Comparison of ENCODE assay signal across 1 cellular context in the genomic region with DNA sequence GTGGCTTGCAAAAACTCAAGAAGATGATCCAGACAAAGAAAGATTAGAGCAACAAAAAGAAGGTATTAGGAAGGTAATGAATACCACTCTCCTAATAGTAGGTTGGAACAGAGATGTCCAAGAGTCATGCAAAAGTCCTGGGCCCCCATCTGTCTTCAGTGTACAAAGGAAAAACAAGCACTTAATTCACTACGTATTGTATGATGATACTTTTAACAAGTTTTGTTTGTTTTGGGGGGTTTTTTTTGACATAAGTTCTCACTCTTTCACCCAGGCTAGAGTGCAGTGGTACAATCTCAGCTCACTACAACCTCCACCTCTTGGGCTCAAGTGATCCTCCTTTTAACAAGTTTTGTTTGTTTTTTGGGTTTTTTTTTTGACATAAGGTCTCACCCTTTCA.
TF ChIP-seq lines count a peak whose summit lies in the region.

No MANE protein-coding gene starts in this region.

TF ChIP-seq in H1, 55 proteins besides CTCF, POLR2A, EP300 and RAD21:
- TF ChIP-seq NANOG (IDR thresholded peaks at IDR 0.05; ENCODE audit: insufficient read depth, low read depth, low read length, poor library complexity, severe bottlenecking) (no peak), E2F6 (IDR thresholded peaks at IDR 0.05) (no peak), CTBP2 (IDR thresholded peaks at IDR 0.05; ENCODE audit: borderline replicate concordance, insufficient read depth, insufficient read length, low read length) (no peak), POLR2AphosphoS5 (IDR thresholded peaks at IDR 0.05; ENCODE audit: low read depth, low read length) (no peak), CHD2 (IDR thresholded peaks at IDR 0.05; ENCODE audit: low read length) (no peak), SP4 (IDR thresholded peaks at IDR 0.05; ENCODE audit: low read length) (no peak), MAFK (IDR thresholded peaks at IDR 0.05; ENCODE audit: low read depth, low read length) (no peak), HDAC6 (IDR thresholded peaks at IDR 0.05; ENCODE audit: low read depth, low read length) (no peak), GTF2F1 (IDR thresholded peaks at IDR 0.05; ENCODE audit: borderline replicate concordance, low read depth, low read length) (no peak), BACH1 (IDR thresholded peaks at IDR 0.05; ENCODE audit: low read length) (no peak), SIX5 (IDR thresholded peaks at IDR 0.05; ENCODE audit: low read depth, low read length) (no peak), EGR1 (IDR thresholded peaks at IDR 0.05; ENCODE audit: borderline replicate concordance, low read depth, low read length) (no peak), SIRT6 (IDR thresholded peaks at IDR 0.05; ENCODE audit: low read length) (no peak), ZNF274 (IDR thresholded peaks at IDR 0.05; ENCODE audit: borderline replicate concordance, extremely low read depth, low read length) (no peak), CBX8 (IDR thresholded peaks at IDR 0.05; ENCODE audit: borderline replicate concordance, low read depth, low read length) (no peak), KDM5A (IDR thresholded peaks at IDR 0.05; ENCODE audit: low read length) (no peak), RBBP5 (IDR thresholded peaks at IDR 0.05; ENCODE audit: borderline replicate concordance, low read depth, low read length) (no peak)
- TF ChIP-seq, protein P1, sequence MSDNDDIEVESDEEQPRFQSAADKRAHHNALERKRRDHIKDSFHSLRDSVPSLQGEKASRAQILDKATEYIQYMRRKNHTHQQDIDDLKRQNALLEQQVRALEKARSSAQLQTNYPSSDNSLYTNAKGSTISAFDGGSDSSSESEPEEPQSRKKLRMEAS (IDR thresholded peaks at IDR 0.05): no peak
TF ChIP-seq in H1: peak in this region for 0.
